1 cellular context compared by ENCODE assay signal in genomic region chr14:102088012-102088792, GRCh38.
TF ChIP-seq lines count a peak whose summit lies in the region.

No MANE protein-coding gene starts in this region.

TF ChIP-seq in K562, 482 proteins besides CTCF, POLR2A, EP300 and RAD21 (continued from another document and continues in another):
- TF ChIP-seq NFIX (CRISPR knock-in tag; IDR thresholded peaks at IDR 0.05; ENCODE audit: low read depth) (no peak), GTF3C2 (IDR thresholded peaks at IDR 0.05; ENCODE audit: borderline replicate concordance, extremely low read depth, insufficient read length) (no peak), PML (IDR thresholded peaks at IDR 0.05; ENCODE audit: low read length) (0 out of 2 replicates have a peak, but pooled peaks have one; percentile 32), AFF4 (CRISPR knock-in tag; IDR thresholded peaks at IDR 0.05) (peak; percentile 52), ZNF830 (CRISPR knock-in tag; IDR thresholded peaks at IDR 0.05) (no peak), THAP7 (CRISPR knock-in tag; IDR thresholded peaks at IDR 0.05) (no peak), RBFOX2 (IDR thresholded peaks at IDR 0.05; ENCODE audit: low read depth, low read length) (peak; percentile 78), ZBTB34 (CRISPR knock-in tag; IDR thresholded peaks at IDR 0.05) (no peak), RREB1 (CRISPR knock-in tag; IDR thresholded peaks at IDR 0.05) (no peak), ARID4B (CRISPR knock-in tag; IDR thresholded peaks at IDR 0.05) (peak; percentile 70; the same call in 1 of the 2 replicates), PBX2 (CRISPR knock-in tag; IDR thresholded peaks at IDR 0.05; ENCODE audit: low read depth) (no peak), PBX2 (tag; conservative IDR thresholded peaks at IDR 0.05; ENCODE audit: low read depth) (no peak), NFE2 (IDR thresholded peaks at IDR 0.05; ENCODE audit: low read depth) (no peak), SNAPC5 (CRISPR knock-in tag; IDR thresholded peaks at IDR 0.05) (no peak), MYC (IDR thresholded peaks at IDR 0.05; ENCODE audit: low read depth, low read length) (peak; percentile 87), MYC (CRISPR knock-in tag; IDR thresholded peaks at IDR 0.05; ENCODE audit: borderline replicate concordance, low read depth) (peak; percentile 82; the same call in 1 of the 2 replicates), SMAD4 (CRISPR knock-in tag; conservative IDR thresholded peaks at IDR 0.05) (peak; percentile 60; the same call in 1 of the 2 replicates), ZNF449 (CRISPR knock-in tag; IDR thresholded peaks at IDR 0.05) (no peak), CREB3 (tag; conservative IDR thresholded peaks at IDR 0.05; ENCODE audit: low read depth) (peak; percentile 83), ZNF280B (CRISPR knock-in tag; IDR thresholded peaks at IDR 0.05) (no peak), E2F3 (CRISPR knock-in tag; IDR thresholded peaks at IDR 0.05) (peak; percentile 19; the same call in 1 of the 2 replicates)
